8 cellular contexts compared by ENCODE assay signal in the genomic region with DNA sequence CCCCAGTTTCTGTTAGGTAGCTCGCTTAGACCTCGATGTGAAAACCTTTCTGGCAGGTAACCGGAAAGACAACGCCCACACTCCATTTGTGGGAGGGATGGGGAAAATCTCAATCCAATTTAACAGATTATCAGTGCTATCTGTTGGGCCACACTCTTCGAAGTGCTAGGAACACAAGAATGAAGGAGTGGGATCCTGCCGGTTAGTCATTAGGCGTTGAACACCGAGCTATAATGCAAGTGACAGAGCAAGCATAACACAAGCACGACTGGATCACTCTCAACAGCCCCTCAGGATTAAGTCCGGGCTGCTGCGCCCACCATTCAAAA. TPM values are rescaled to one million over a fixed set of nuclear protein-coding genes. Genes with fewer than 3 reads are reported as not detected.
DNase-seq lines count a peak whose midpoint lies in the region; ATAC-seq and TF ChIP-seq lines count a peak whose summit lies in the region.

No MANE protein-coding gene starts in this region.

- H3K36me3 Mint-ChIP-seq in brain = peaks cover 32% of the 10 kb centered on the region

- peaks cover 13 to 16% of the 10 kb centered on the region in 2 donors for H3K4me1 ChIP-seq in mucosa of rectum (ENCODE audit: control insufficient read depth in 2 of 2, insufficient read depth in 2 of 2, low read length in 2 of 2)

- TF ChIP-seq CTCF in brain (conservative IDR thresholded peaks at IDR 0.05) = no peak

- peak overlapping the region in 4 of 5 experiments; percentile 47 to 97 (median 92) for H3K27ac Mint-ChIP-seq in brain

- no peaks in the 10 kb centered on the region for H3K27me3 ChIP-seq in mucosa of rectum (ENCODE audit: control insufficient read depth in 2 of 2, insufficient read depth in 2 of 2, low read length in 2 of 2)

- peak overlapping the region; percentile 77 to 89 for H3K27ac ChIP-seq in mucosa of rectum (ENCODE audit: low read depth in 2 of 2, low read length in 2 of 2)

- H3K36me3 ChIP-seq in mucosa of rectum (ENCODE audit: control insufficient read depth in 2 of 2, insufficient read depth in 2 of 2, low read length in 2 of 2) = peaks cover 3% of the 10 kb centered on the region in 2 donors

- peak overlapping the region; percentile 95 to 99 (median 98) for H3K4me3 Mint-ChIP-seq in brain

- H3K9me3 ChIP-seq in mucosa of rectum (ENCODE audit: control insufficient read depth in 2 of 2, low read length in 2 of 2) = no peaks in the 10 kb centered on the region

- peaks cover 71% of the 10 kb centered on the region for H3K4me1 Mint-ChIP-seq in brain

- peak overlapping the region; percentile 81 to 97 for H3K4me3 ChIP-seq in mucosa of rectum (ENCODE audit: low read length in 2 of 2)

- H3K9ac ChIP-seq in mucosa of rectum (ENCODE audit: low read depth in 1 of 2, low read length in 2 of 2) = peak overlapping the region; percentile 90 to 91

- H3K27me3 Mint-ChIP-seq in brain = peaks cover 12% of the 10 kb centered on the region

- DNase-seq in AG08396 (ENCODE audit: low spot score) (peak; percentile 16), NCI-H187 (lab: John Stamatoyannopoulos, UW) (no peak), COR-L47 (lab: John Stamatoyannopoulos, UW) (no peak), dermis blood vessel endothelial cell (no peak)

- H3K9me3 Mint-ChIP-seq in brain = peaks cover 0 to 5% (median 0%) of the 10 kb centered on the region in 5 experiments

- peak; percentile 21 for ATAC-seq in HG03175 (IDR thresholded peaks at IDR 0.05; ENCODE audit: unreplicated experiment)
- no peak for ATAC-seq in GM21423 (IDR thresholded peaks at IDR 0.05; ENCODE audit: unreplicated experiment)

RNA-seq across cellular contexts. Expression of gene SNIP1, which starts 0.5 kb away (rescaled TPM):
- 8.5 TPM for polyA plus RNA-seq in brain (ENCODE audit: insufficient read depth, low read depth, low replicate concordance)
- total RNA-seq in dermis blood vessel endothelial cell = 12.9 and 25.7 TPM in 2 replicates

RNA-seq across cellular contexts. Expression of gene DNALI1, which starts 3.2 kb away (rescaled TPM):
- polyA plus RNA-seq in brain (ENCODE audit: insufficient read depth, low read depth, low replicate concordance) = 57.5 TPM
- 0.37 and 0.51 TPM in 2 replicates for total RNA-seq in dermis blood vessel endothelial cell

RNA-seq across cellular contexts. Expression of gene MEAF6, which starts 39.0 kb away (rescaled TPM):
- polyA plus RNA-seq in brain (ENCODE audit: insufficient read depth, low read depth, low replicate concordance) = 129 TPM
- total RNA-seq in dermis blood vessel endothelial cell = 49.7 and 82.9 TPM in 2 replicates

RNA-seq across cellular contexts. Expression of gene GNL2, which starts 42.2 kb away (rescaled TPM):
- 32.9 TPM for polyA plus RNA-seq in brain (ENCODE audit: insufficient read depth, low read depth, low replicate concordance)
- 47.3 and 56.8 TPM in 2 replicates for total RNA-seq in dermis blood vessel endothelial cell
